2 cellular contexts compared by ENCODE assay signal in the genomic region with DNA sequence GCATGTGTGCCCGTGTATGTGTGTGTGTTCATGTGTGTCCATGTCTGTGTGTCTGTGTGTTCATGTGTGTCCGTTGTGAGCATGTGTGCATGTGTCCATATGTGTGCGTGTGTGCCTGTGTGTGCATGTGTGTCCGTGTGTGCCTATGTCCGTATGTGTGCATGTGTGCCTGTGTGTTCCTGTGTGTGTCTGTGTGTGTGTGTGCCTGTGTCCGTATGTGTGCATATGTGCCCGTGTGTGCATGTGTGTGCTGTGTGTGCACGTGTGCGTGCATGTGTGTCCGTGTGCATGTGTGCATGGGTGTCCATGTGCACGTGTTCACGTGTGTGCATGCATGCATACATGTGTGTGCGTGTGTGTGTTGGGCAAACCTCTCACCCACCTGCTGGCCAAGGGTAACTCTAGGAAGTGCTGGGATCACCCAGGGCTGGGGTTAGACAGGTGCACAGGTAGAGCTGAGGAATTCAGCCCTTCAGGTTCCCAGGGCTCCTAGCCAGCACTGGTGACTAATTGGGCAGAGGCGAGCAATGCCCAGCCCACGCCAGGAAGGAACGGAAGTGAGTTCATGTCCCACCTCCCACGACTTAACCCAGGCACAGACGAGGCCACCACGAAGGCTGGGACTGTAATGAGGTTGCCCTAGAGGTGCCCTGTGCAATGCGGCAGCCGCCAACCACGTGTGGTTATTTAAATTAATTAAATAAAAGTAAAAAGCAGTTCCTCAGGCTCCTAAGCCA.
A peak's percentile ranks its signal among the peaks of the same experiment; 100 is the strongest.
TF ChIP-seq lines count a peak whose summit lies in the region.

No MANE protein-coding gene starts in this region.

TF ChIP-seq in A549, 52 proteins besides CTCF, POLR2A, EP300 and RAD21 (continued from another document):
- TF ChIP-seq MAX (IDR thresholded peaks at IDR 0.05) (peak; percentile 65; the same call in 1 of the 2 replicates), JUN (IDR thresholded peaks at IDR 0.05) (no peak), HOXB13 (CRISPR knock-in tag; IDR thresholded peaks at IDR 0.05; ENCODE audit: low read depth) (no peak), MYC (IDR thresholded peaks at IDR 0.05; ENCODE audit: borderline replicate concordance, low read length) (0 out of 2 replicates have a peak, but pooled peaks have one; percentile 50), MAZ (IDR thresholded peaks at IDR 0.05; ENCODE audit: borderline replicate concordance, low read depth, low read length) (no peak), NR3C1 (IDR thresholded peaks at IDR 0.05) (no peak), PHF8 (IDR thresholded peaks at IDR 0.05; ENCODE audit: borderline replicate concordance, low read depth) (no peak)

TF ChIP-seq in Ishikawa, 13 proteins besides CTCF, POLR2A, EP300 and RAD21 (continued from another document):
- TF ChIP-seq EGR1 (IDR thresholded peaks at IDR 0.05): peak; percentile 79
